ENCODE assay signal across 13 cellular contexts in the genomic region with DNA sequence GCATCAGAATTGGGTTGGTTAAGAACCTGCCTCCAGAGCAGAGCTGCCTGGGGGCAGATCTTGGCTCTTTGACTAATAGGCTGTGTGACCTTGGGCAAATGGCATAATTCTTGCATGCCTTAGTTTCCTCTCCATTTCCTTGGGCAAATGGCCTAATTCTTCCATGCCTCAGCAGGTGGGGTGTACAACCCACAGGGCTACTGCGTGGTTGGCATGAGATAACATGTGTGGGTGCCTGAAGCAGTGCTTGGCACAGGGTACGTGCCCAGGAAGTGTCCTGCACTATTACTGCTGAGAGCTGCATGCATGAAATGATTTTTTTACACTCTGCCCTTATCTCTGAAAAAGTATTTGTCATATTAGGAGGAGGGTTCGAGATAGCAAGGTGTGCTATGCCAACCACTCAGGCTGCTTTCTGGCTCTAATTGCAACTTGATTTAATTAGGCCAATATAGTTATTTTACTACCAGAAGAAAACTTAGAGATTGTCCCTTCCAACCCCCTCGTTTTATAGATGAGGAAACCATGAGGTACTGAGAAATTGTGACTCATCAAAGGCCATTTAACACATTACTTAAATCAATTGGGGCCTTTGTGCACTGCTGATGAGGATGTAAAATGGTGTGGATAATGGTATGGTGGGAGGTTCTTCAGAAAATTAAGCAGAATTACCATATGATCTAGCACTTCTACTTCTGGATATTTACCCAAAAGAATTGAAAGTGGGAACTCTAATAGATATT.
A peak's percentile ranks its signal among the peaks of the same experiment; 100 is the strongest.
DNase-seq lines count a peak whose midpoint lies in the region; ATAC-seq, FAIRE-seq and TF ChIP-seq lines count a peak whose summit lies in the region.
"Had no signal": no experiment of that assay in that cellular context is flagged by ENCODE, and none has a peak within 500 bp of the region (broad histone marks: within the 10 kb centered on the region; RNA-seq: fewer than 3 reads in every experiment).

No MANE protein-coding gene starts in this region.

- H3K27me3 Mint-ChIP-seq in activated CD8-positive, alpha-beta memory T cell treated with anti-CD3 and anti-CD28 coated beads, Interleukin-2, amount 10 ng/mL, durations not matched to agents 7 days and 5 days, result no peaks in the 10 kb centered on the region
- no peaks in the 10 kb centered on the region for H3K27me3 Mint-ChIP-seq in T-cell

- H2BK20ac ChIP-seq in H1 (ENCODE audit: low read length), result no peak overlapping the region

- no peak overlapping the region for H4K8ac ChIP-seq in H1 (ENCODE audit: extremely low read depth, insufficient read depth, low read length)

- H3K4me3 ChIP-seq in H1 (ENCODE audit: extremely low read depth in 1 of 4, insufficient read depth in 2 of 4, low read depth in 3 of 4, low read length in 4 of 4), result no peak overlapping the region
- H3K4me3 ChIP-seq: GM12878, vagina had no signal

- whole genome bisulfite sequencing in H1 (ENCODE audit: extremely low coverage in 1 of 2, insufficient coverage in 1 of 2, insufficient read length in 1 of 2, insufficient replicate concordance in 2 of 2, low coverage in 1 of 2, low lambda C conversion rate in 2 of 2, missing lambda C conversion rate in 1 of 2), 2 experiments, result 89% methylated on average over 4 of the region's 4 CpGs; no CpG with 5 or more reads in 1 of the 2 experiments

- no peak for TF ChIP-seq POLR2A in H1 (IDR thresholded peaks at IDR 0.05; ENCODE audit: control extremely low read depth in 1 of 2, low read depth in 2 of 2, low read length in 2 of 2)

- no peaks in the 10 kb centered on the region for H3K36me3 ChIP-seq in H1 (ENCODE audit: control insufficient read depth in 2 of 4, insufficient read depth in 4 of 4, low read length in 3 of 4)

- no peaks in the 10 kb centered on the region for H3K79me2 ChIP-seq in H1 (ENCODE audit: control insufficient read depth in 1 of 2, insufficient read depth in 2 of 2, low read length in 2 of 2)

- H3K9me3 Mint-ChIP-seq in activated CD8-positive, alpha-beta memory T cell treated with anti-CD3 and anti-CD28 coated beads, Interleukin-2, amount 10 ng/mL, durations not matched to agents 7 days and 5 days (ENCODE audit: low read depth), result peaks cover 3% of the 10 kb centered on the region
- no peaks in the 10 kb centered on the region for H3K9me3 Mint-ChIP-seq in T-cell
- no peaks in the 10 kb centered on the region for H3K9me3 Mint-ChIP-seq in stimulated activated effector memory CD8-positive, alpha-beta T cell treated with anti-CD3 and anti-CD28 coated beads, Interleukin-12 subunit alpha, Interleukin-12 subunit beta, amount 100 ng/mL, for 72 hours

- H3K4me1 ChIP-seq in H1 (replicated peaks in 1 of 4; ENCODE audit: control insufficient read depth in 3 of 4, insufficient read depth in 4 of 4, low read length in 3 of 4), result peaks cover 5 to 12% (median 10%) of the 10 kb centered on the region in 4 experiments; a peak in 5 of 7 replicates

- TF ChIP-seq RAD21 in H1 (IDR thresholded peaks at IDR 0.05 in 1 of 2, conservative IDR thresholded peaks at IDR 0.05 in 1 of 2; ENCODE audit: low read depth in 2 of 2, low read length in 2 of 2), result no peak

- H3K9me3 ChIP-seq in H1 (ENCODE audit: insufficient read depth in 2 of 2, low read depth in 1 of 2, low read length in 1 of 2), result no peaks in the 10 kb centered on the region
- H3K9me3 ChIP-seq: vagina had no signal

- H3K27me3 ChIP-seq in H1 (replicated peaks in 1 of 4; ENCODE audit: control insufficient read depth in 3 of 4, extremely low read depth in 1 of 4, insufficient read depth in 3 of 4, low read length in 3 of 4), result no peaks in the 10 kb centered on the region
- H3K27me3 ChIP-seq: vagina had no signal

- peaks cover 87% of the 10 kb centered on the region for H3K4me1 Mint-ChIP-seq in activated CD8-positive, alpha-beta memory T cell treated with anti-CD3 and anti-CD28 coated beads, Interleukin-2, amount 10 ng/mL, durations not matched to agents 7 days and 5 days
- H3K4me1 Mint-ChIP-seq in T-cell, result peaks cover 61 to 89% (median 72%) of the 10 kb centered on the region in 3 donors
- peaks cover 91% of the 10 kb centered on the region for H3K4me1 Mint-ChIP-seq in stimulated activated effector memory CD8-positive, alpha-beta T cell treated with anti-CD3 and anti-CD28 coated beads, Interleukin-12 subunit alpha, Interleukin-12 subunit beta, amount 100 ng/mL, for 72 hours

- H3K36me3 Mint-ChIP-seq in activated CD8-positive, alpha-beta memory T cell treated with anti-CD3 and anti-CD28 coated beads, Interleukin-2, amount 10 ng/mL, durations not matched to agents 7 days and 5 days, result peaks cover 85% of the 10 kb centered on the region
- H3K36me3 Mint-ChIP-seq in T-cell, result peaks cover 74% of the 10 kb centered on the region
- H3K36me3 Mint-ChIP-seq in stimulated activated effector memory CD8-positive, alpha-beta T cell treated with anti-CD3 and anti-CD28 coated beads, Interleukin-12 subunit alpha, Interleukin-12 subunit beta, amount 100 ng/mL, for 72 hours, result peaks cover 98% of the 10 kb centered on the region

- no peak overlapping the region for H3K4me3 Mint-ChIP-seq in activated CD8-positive, alpha-beta memory T cell treated with anti-CD3 and anti-CD28 coated beads, Interleukin-2, amount 10 ng/mL, durations not matched to agents 7 days and 5 days
- no peak overlapping the region for H3K4me3 Mint-ChIP-seq in T-cell
- H3K4me3 Mint-ChIP-seq in stimulated activated effector memory CD8-positive, alpha-beta T cell treated with anti-CD3 and anti-CD28 coated beads, Interleukin-12 subunit alpha, Interleukin-12 subunit beta, amount 100 ng/mL, for 72 hours, result peak overlapping the region; percentile 39

- no peak overlapping the region for H3K4me2 ChIP-seq in H1 (ENCODE audit: insufficient read depth in 1 of 2, low read depth in 2 of 2, low read length in 2 of 2)

- POLR2A ChIA-PET in T-cell (lab: Charles Lee), result interaction anchor here (0.5 to 0.7 kb wide), 7 partner anchors 23 to 769 kb away, joined by 3 to 8 read pairs (median 4); no protein-coding TSS in a partner anchor
- POLR2A ChIA-PET in H1 (lab: Charles Lee; ENCODE audit: partially characterized antibody), result no interaction called here

- no peaks in the 10 kb centered on the region for H4K20me1 ChIP-seq in H1 (replicated peaks in 1 of 2; ENCODE audit: control insufficient read depth in 1 of 2, insufficient read depth in 2 of 2, low read length in 2 of 2)

- no peak overlapping the region for H3K56ac ChIP-seq in H1 (replicated peaks; ENCODE audit: insufficient read length, low read depth, low read length)

- no peak overlapping the region for H2AFZ ChIP-seq in H1 (ENCODE audit: low read length)

- H3K23ac ChIP-seq in H1 (ENCODE audit: insufficient read length), result no peak overlapping the region

- H4K91ac ChIP-seq in H1 (replicated peaks; ENCODE audit: insufficient read length, low read length), result no peak overlapping the region

- no peaks in the 10 kb centered on the region for H3K79me1 ChIP-seq in H1 (ENCODE audit: low read depth, low read length)

- no peak overlapping the region for H3K18ac ChIP-seq in H1 (ENCODE audit: extremely low read depth, low read length)

- peak; percentile 37 for ATAC-seq in activated CD8-positive, alpha-beta memory T cell treated with anti-CD3 and anti-CD28 coated beads, Interleukin-2, amount 10 ng/mL, durations not matched to agents 7 days and 5 days
- ATAC-seq in T-cell (replicated peaks in 1 of 4) (peak in 1 of 4 experiments; percentile 28), HG03442 (IDR thresholded peaks at IDR 0.05; ENCODE audit: unreplicated experiment) (no peak)
- peak; percentile 74 for ATAC-seq in stimulated activated effector memory CD8-positive, alpha-beta T cell treated with anti-CD3 and anti-CD28 coated beads, Interleukin-12 subunit alpha, Interleukin-12 subunit beta, amount 100 ng/mL, for 72 hours
- ATAC-seq: GM12878 had no signal

- H2BK5ac ChIP-seq in H1 (ENCODE audit: low read depth, low read length), result no peak overlapping the region

- no peak overlapping the region for H2BK120ac ChIP-seq in H1 (replicated peaks; ENCODE audit: low read depth, low read length)

- TF ChIP-seq EP300 in H1 (IDR thresholded peaks at IDR 0.05; ENCODE audit: borderline replicate concordance in 1 of 2, low read depth in 2 of 2, low read length in 2 of 2), result no peak

- H3K23me2 ChIP-seq in H1 (ENCODE audit: low read depth, low read length), result no peaks in the 10 kb centered on the region

- peak overlapping the region; percentile 90; the same call in 1 of the 2 replicates for H2BK12ac ChIP-seq in H1 (ENCODE audit: low read depth, low read length)

- 0 out of 2 replicates have a peak overlapping the region, but pooled peaks have one; percentile 34 for H2BK15ac ChIP-seq in H1 (ENCODE audit: low read length)

- FAIRE-seq in H1 (lab: Jason Lieb, UNC), result no peak
- FAIRE-seq: GM12878 had no signal

- no peak overlapping the region for H4K5ac ChIP-seq in H1 (ENCODE audit: insufficient read length, low read depth, low read length)

- CTCF ChIA-PET in activated CD8-positive, alpha-beta memory T cell treated with anti-CD3 and anti-CD28 coated beads, Interleukin-2, amount 10 ng/mL, durations not matched to agents 7 days and 5 days (lab: Charles Lee), result interaction anchor here (1.0 to 1.3 kb wide), 2 partner anchors 8 to 58 kb away, joined by 3 to 4 read pairs; no protein-coding TSS in a partner anchor
- CTCF ChIA-PET in T-cell (lab: Charles Lee) (interaction anchor here (0.6 to 0.7 kb wide), 4 partner anchors 11 to 265 kb away, joined by 3 to 5 read pairs (median 3); no protein-coding TSS in a partner anchor), H1 (lab: Charles Lee; ENCODE audit: partially characterized antibody) (interaction anchor here (0.7 to 1.0 kb wide), 4 partner anchors 9 to 40 kb away, joined by 3 read pairs; no protein-coding TSS in a partner anchor)

- no peak overlapping the region for H3K4ac ChIP-seq in H1 (replicated peaks; ENCODE audit: insufficient read length, low read depth, low read length)

- peak overlapping the region; percentile 71 for H3K27ac Mint-ChIP-seq in activated CD8-positive, alpha-beta memory T cell treated with anti-CD3 and anti-CD28 coated beads, Interleukin-2, amount 10 ng/mL, durations not matched to agents 7 days and 5 days
- peak overlapping the region; percentile 73 to 83 for H3K27ac Mint-ChIP-seq in T-cell
- H3K27ac Mint-ChIP-seq in stimulated activated effector memory CD8-positive, alpha-beta T cell treated with anti-CD3 and anti-CD28 coated beads, Interleukin-12 subunit alpha, Interleukin-12 subunit beta, amount 100 ng/mL, for 72 hours, result peak overlapping the region; percentile 74

- H3K14ac ChIP-seq in H1 (ENCODE audit: insufficient read length), result no peak overlapping the region

- no peak overlapping the region; a peak in 2 of 7 replicates for H3K9ac ChIP-seq in H1 (replicated peaks in 1 of 4; ENCODE audit: extremely low read depth in 1 of 4, low read depth in 3 of 4, low read length in 3 of 4)

- DNase-seq in activated CD8-positive, alpha-beta memory T cell treated with anti-CD3 and anti-CD28 coated beads, Interleukin-2, amount 10 ng/mL, durations not matched to agents 7 days and 5 days, result no peak
- DNase-seq in activated CD8-positive, alpha-beta memory T cell treated with anti-CD3 and anti-CD28 coated beads for 24 hours, result no peak
- DNase-seq in T-cell (no peak), H1 (ENCODE audit: low read depth in 1 of 2, low spot score in 2 of 2) (no peak), head of caudate nucleus (no peak), RKO (ENCODE audit: low spot score) (no peak)
- DNase-seq in stimulated activated effector memory CD8-positive, alpha-beta T cell treated with anti-CD3 and anti-CD28 coated beads, Interleukin-12 subunit alpha, Interleukin-12 subunit beta, amount 100 ng/mL, for 72 hours (ENCODE audit: low spot score in 2 of 2), result no peak
- DNase-seq: GOT3, NCI-H1436 treated with DMSO at 0.1 percent for 48 hours, SHP77 had no signal

- intact Hi-C loops in head of caudate nucleus (cut with DNase I), result no loop called here

- TF ChIP-seq CTCF in H1 (IDR thresholded peaks at IDR 0.05; ENCODE audit: control extremely low read depth in 1 of 3, insufficient read depth in 1 of 3, low read depth in 1 of 3, low read length in 3 of 3), result no peak

- peak overlapping the region; percentile 45; the same call in 1 of the 2 replicates for H2AK5ac ChIP-seq in H1 (ENCODE audit: low read depth, low read length)

- H3K27ac ChIP-seq in H1 (ENCODE audit: low read depth, low read length), result no peak overlapping the region
- H3K27ac ChIP-seq: vagina had no signal
